ENCODE assay signal across 26 cellular contexts in the genomic region with DNA sequence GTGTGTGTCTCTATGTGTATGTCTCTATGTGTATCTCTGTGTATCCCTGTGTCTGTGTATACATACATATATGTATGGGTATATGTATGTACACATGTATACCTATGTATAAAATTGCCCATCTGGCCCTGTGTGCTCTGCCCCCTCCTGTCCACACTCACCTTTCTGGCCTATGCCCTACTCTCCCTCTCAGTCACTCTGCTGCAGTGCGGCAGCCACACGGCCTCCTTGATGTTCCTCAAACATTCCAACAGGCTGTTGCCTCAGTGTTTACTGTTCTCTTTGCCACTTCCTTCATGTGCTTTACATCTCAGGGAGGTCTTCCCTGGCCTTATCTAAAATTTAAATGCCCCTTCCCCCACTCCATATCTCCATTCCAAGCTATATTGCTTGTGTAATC. TPM values are rescaled to one million over a fixed set of nuclear protein-coding genes. Genes with fewer than 3 reads are reported as not detected.
"Had no signal": no experiment of that assay in that cellular context is flagged by ENCODE, and none has a peak within 500 bp of the region (broad histone marks: within the 10 kb centered on the region; RNA-seq: fewer than 3 reads in every experiment).

No MANE protein-coding gene starts in this region.

- ATAC-seq: activated CD4-positive, CD25-positive, alpha-beta regulatory T cell treated with anti-CD3 and anti-CD28 coated beads, Interleukin-2, amount 50 U/mL, for 24 hours; effector memory CD8-positive, alpha-beta T cell had no signal

- H3K4me1 Mint-ChIP-seq: activated CD4-positive, alpha-beta T cell treated with anti-CD3 and anti-CD28 coated beads, Interleukin-2, amount 10 ng/mL, durations not matched to agents 24 days and 14 days; activated naive CD4-positive, alpha-beta T cell treated with anti-CD3 and anti-CD28 coated beads, Interleukin-2, amount 10 ng/mL, durations not matched to agents 7 days and 5 days had no signal

- H3K36me3 Mint-ChIP-seq: activated CD4-positive, alpha-beta memory T cell treated with anti-CD3 and anti-CD28 coated beads for 36 hours; activated naive CD4-positive, alpha-beta T cell treated with anti-CD3 and anti-CD28 coated beads, Interleukin-2, amount 10 ng/mL, durations not matched to agents 7 days and 5 days had no signal

- H3K4me3 Mint-ChIP-seq: activated CD4-positive, alpha-beta memory T cell treated with anti-CD3 and anti-CD28 coated beads for 36 hours; activated CD4-positive, alpha-beta T cell treated with anti-CD3 and anti-CD28 coated beads, Interleukin-2, amount 10 ng/mL, durations not matched to agents 24 days and 14 days; activated naive CD4-positive, alpha-beta T cell treated with anti-CD3 and anti-CD28 coated beads, Interleukin-2, amount 10 ng/mL, durations not matched to agents 7 days and 5 days; effector memory CD8-positive, alpha-beta T cell; nephron had no signal

- H3K36me3 ChIP-seq: brain microvascular endothelial cell, gastroesophageal sphincter, ovary, suprapubic skin, tibial nerve had no signal

- FAIRE-seq: astrocyte, TTC549 had no signal

- H3K9me3 Mint-ChIP-seq: activated CD4-positive, alpha-beta T cell treated with anti-CD3 and anti-CD28 coated beads, Interleukin-2, amount 10 ng/mL, durations not matched to agents 24 days and 14 days; nephron had no signal

- H3K27me3 ChIP-seq: brain microvascular endothelial cell, gastroesophageal sphincter, ovary, suprapubic skin, tibial nerve had no signal

- H3K27ac Mint-ChIP-seq: activated CD4-positive, alpha-beta memory T cell treated with anti-CD3 and anti-CD28 coated beads for 36 hours; activated CD4-positive, alpha-beta T cell treated with anti-CD3 and anti-CD28 coated beads, Interleukin-2, amount 10 ng/mL, durations not matched to agents 24 days and 14 days; activated naive CD4-positive, alpha-beta T cell treated with anti-CD3 and anti-CD28 coated beads, Interleukin-2, amount 10 ng/mL, durations not matched to agents 7 days and 5 days; effector memory CD8-positive, alpha-beta T cell; nephron had no signal

- H3K27me3 Mint-ChIP-seq: activated CD4-positive, alpha-beta memory T cell treated with anti-CD3 and anti-CD28 coated beads for 36 hours; activated CD4-positive, alpha-beta T cell treated with anti-CD3 and anti-CD28 coated beads, Interleukin-2, amount 10 ng/mL, durations not matched to agents 24 days and 14 days; activated naive CD4-positive, alpha-beta T cell treated with anti-CD3 and anti-CD28 coated beads, Interleukin-2, amount 10 ng/mL, durations not matched to agents 7 days and 5 days; effector memory CD8-positive, alpha-beta T cell had no signal

- H3K27ac ChIP-seq: brain microvascular endothelial cell, gastroesophageal sphincter, ovary, psoas muscle, suprapubic skin, tibial nerve, VCaP had no signal

- DNase-seq: activated CD4-positive, alpha-beta memory T cell treated with anti-CD3 and anti-CD28 coated beads for 36 hours; activated CD4-positive, alpha-beta T cell treated with anti-CD3 and anti-CD28 coated beads, Interleukin-2, amount 10 ng/mL, durations not matched to agents 24 days and 14 days; activated CD8-positive, alpha-beta memory T cell treated with anti-CD3 and anti-CD28 coated beads, Interleukin-2, amount 50 U/mL, for 4 hours; activated gamma-delta T cell; activated naive CD4-positive, alpha-beta T cell treated with anti-CD3 and anti-CD28 coated beads, Interleukin-2, amount 10 ng/mL, durations not matched to agents 7 days and 5 days; activated T-cell treated with anti-CD3 and anti-CD28 coated beads, Interleukin-2, amount 50 U/mL, for 1 hour; amniotic stem cell; cortex of kidney; effector memory CD8-positive, alpha-beta T cell; stimulated activated naive CD4-positive, alpha-beta T cell; T-helper 1 cell; T-helper 9 cell had no signal

- H3K4me3 ChIP-seq: gastroesophageal sphincter, lung, mucosa of descending colon, ovary, psoas muscle, suprapubic skin, tibial nerve had no signal

- H3K9me3 ChIP-seq: gastroesophageal sphincter, mucosa of descending colon, ovary, psoas muscle, suprapubic skin, tibial nerve had no signal

RNA-seq across cellular contexts. Expression of gene RNF180, which starts 18.3 kb away (rescaled TPM):
- total RNA-seq: activated CD4-positive, alpha-beta memory T cell treated with anti-CD3 and anti-CD28 coated beads for 36 hours; activated CD4-positive, alpha-beta T cell treated with anti-CD3 and anti-CD28 coated beads, Interleukin-2, amount 10 ng/mL, durations not matched to agents 24 days and 14 days; activated CD8-positive, alpha-beta memory T cell treated with anti-CD3 and anti-CD28 coated beads for 36 hours had no signal
